19 cellular contexts compared by ENCODE assay signal in the genomic region with DNA sequence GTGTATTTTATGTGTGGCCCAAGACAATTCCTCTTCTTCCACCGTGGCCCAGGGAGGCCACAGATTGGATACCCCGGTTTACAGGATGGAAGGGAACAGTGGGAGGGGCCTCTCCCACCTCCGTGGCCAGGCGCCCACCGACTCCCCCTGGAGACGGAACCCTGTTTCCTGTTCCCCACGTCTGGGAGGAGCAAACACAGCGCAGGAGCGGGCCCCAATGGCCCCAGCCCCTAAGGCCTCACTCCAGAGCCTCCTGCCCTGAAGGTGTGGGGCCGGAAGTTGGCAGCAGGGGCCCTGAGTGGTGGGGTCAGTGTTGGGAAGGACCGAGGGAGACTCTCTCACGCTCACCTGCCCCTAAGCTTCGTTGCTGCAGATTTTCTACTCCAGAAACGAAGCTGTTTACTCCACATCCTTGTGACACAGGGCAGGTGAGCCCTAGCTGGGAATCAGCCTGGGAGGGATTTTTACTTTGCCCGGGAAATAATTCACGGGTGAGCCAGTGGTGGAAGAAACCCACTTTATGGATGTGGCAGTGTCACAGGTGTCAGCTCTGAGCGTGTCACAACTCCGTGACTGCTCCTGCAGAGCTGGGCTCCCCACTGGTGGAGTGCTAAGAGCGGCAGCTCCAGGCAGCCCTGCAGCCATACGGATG.
DNase-seq lines count a peak whose midpoint lies in the region; FAIRE-seq and TF ChIP-seq lines count a peak whose summit lies in the region.
"Had no signal": no experiment of that assay in that cellular context is flagged by ENCODE, and none has a peak within 500 bp of the region (broad histone marks: within the 10 kb centered on the region; RNA-seq: fewer than 3 reads in every experiment).

No MANE protein-coding gene starts in this region.

- no peak overlapping the region for H2BK5ac ChIP-seq in mesendoderm (ENCODE audit: low read length)

- H3K79me2 ChIP-seq in mesendoderm (ENCODE audit: control insufficient read depth, insufficient read depth, low read length), result no peaks in the 10 kb centered on the region

- 0 out of 2 replicates have a peak, but pooled peaks have one; percentile 18 for TF ChIP-seq POLR2A in H54 (IDR thresholded peaks at IDR 0.05; ENCODE audit: low read depth, low read length)

- H3K4ac ChIP-seq in mesendoderm (ENCODE audit: low read depth, low read length), result no peak overlapping the region

- H3K18ac ChIP-seq in mesendoderm (ENCODE audit: low read length), result no peak overlapping the region

- H3K9me3 ChIP-seq in WERI-Rb-1 (ENCODE audit: severe bottlenecking), result no peaks in the 10 kb centered on the region
- H3K9me3 ChIP-seq: Caco-2 had no signal

- H3K9ac ChIP-seq in mesendoderm (ENCODE audit: low read length), result no peak overlapping the region
- H3K9ac ChIP-seq: KMS-11 had no signal

- H3K79me1 ChIP-seq in mesendoderm (ENCODE audit: low read length), result no peaks in the 10 kb centered on the region

- no peak overlapping the region for H3K4me3 ChIP-seq in WERI-Rb-1 (ENCODE audit: low read depth, low read length)
- H3K4me3 ChIP-seq in mesendoderm (ENCODE audit: low read length), result no peak overlapping the region
- H3K4me3 ChIP-seq: SK-N-MC had no signal

- no peaks in the 10 kb centered on the region for H3K27me3 ChIP-seq in WERI-Rb-1 (ENCODE audit: insufficient read depth, low read depth, severe bottlenecking)
- no peaks in the 10 kb centered on the region for H3K27me3 ChIP-seq in mesendoderm (ENCODE audit: insufficient read depth, low read length, poor library complexity)

- H4K8ac ChIP-seq in mesendoderm (ENCODE audit: low read depth, low read length), result no peak overlapping the region

- no peak overlapping the region for H2BK15ac ChIP-seq in mesendoderm (replicated peaks; ENCODE audit: low read depth)

- no peak overlapping the region for H3K23ac ChIP-seq in mesendoderm (ENCODE audit: low read length)

- no peak for FAIRE-seq in H54 (lab: Jason Lieb, UNC)
- FAIRE-seq: GM18507, HepG2 had no signal

- H4K5ac ChIP-seq in mesendoderm (ENCODE audit: low read length), result no peak overlapping the region

- H3K36me3 ChIP-seq in WERI-Rb-1 (no peaks in the 10 kb centered on the region), mesendoderm (ENCODE audit: control insufficient read depth, insufficient read depth, low read length) (no peaks in the 10 kb centered on the region)

- H3K4me1 ChIP-seq in mesendoderm (ENCODE audit: control insufficient read depth, low read depth, low read length), result no peaks in the 10 kb centered on the region
- H3K4me1 ChIP-seq: Caco-2 had no signal

- 0 out of 2 replicates have a peak, but pooled peaks have one; percentile 3 for TF ChIP-seq CTCF in WERI-Rb-1 (IDR thresholded peaks at IDR 0.05; ENCODE audit: low read depth, low read length)

- H2BK120ac ChIP-seq in mesendoderm (ENCODE audit: low read depth, low read length), result no peak overlapping the region

- no CpG with 5 or more reads among the region's 20 CpGs for WGBS in mesendoderm (ENCODE audit: extremely low coverage, insufficient coverage, low lambda C conversion rate)

- no peak overlapping the region for H2AK5ac ChIP-seq in mesendoderm (ENCODE audit: low read length)

- H3K4me2 ChIP-seq in mesendoderm (ENCODE audit: low read length), result no peak overlapping the region
- H3K4me2 ChIP-seq: KMS-11 had no signal

- peak; percentile 70 for DNase-seq in Daoy (ENCODE audit: low read depth)
- DNase-seq in H54 (ENCODE audit: insufficient read length, low spot score), result no peak
- no peak for DNase-seq in WERI-Rb-1
- peak; percentile 13 for DNase-seq in mesendoderm
- no peak for DNase-seq in islet precursor cell
- no peak for DNase-seq in activated T-cell treated with anti-CD3 and anti-CD28 coated beads for 4 hours
- DNase-seq in NCI-H1417 treated with DMSO at 0.1 percent for 48 hours (lab: John Stamatoyannopoulos, UW), result no peak
- DNase-seq: Caco-2, DMS79, GOT3, NCI-H1048, NCI-H146, NCI-H2081, NCI-H774, Right ventricle myocardium superior had no signal

- no peak overlapping the region for H3K56ac ChIP-seq in mesendoderm (ENCODE audit: low read length)

- H3K27ac ChIP-seq in WERI-Rb-1, result no peak overlapping the region; the same call in 1 of the 2 replicates
- H3K27ac ChIP-seq in mesendoderm (ENCODE audit: low read depth, low read length), result no peak overlapping the region
- H3K27ac ChIP-seq: KMS-11, SK-N-MC had no signal

Comparison
In these comparisons a context has a peak if more than half of its experiments do, and no peak if none do; other contexts are left out.
1. DNase-seq: peak in Daoy (single experiment) and mesendoderm (single experiment); none in H54 (single experiment), WERI-Rb-1 (single experiment), islet precursor cell (single experiment), activated T-cell treated with anti-CD3 and anti-CD28 coated beads for 4 hours (single experiment) and NCI-H1417 treated with DMSO at 0.1 percent for 48 hours (single experiment).